In genomic region chr1:93172778-93173177, GRCh38 we compare ENCODE assay signal across 21 cellular contexts. TPM values are rescaled to one million over a fixed set of nuclear protein-coding genes. Genes with fewer than 3 reads are reported as not detected.
DNase-seq lines count a peak whose midpoint lies in the region; ATAC-seq, FAIRE-seq and TF ChIP-seq lines count a peak whose summit lies in the region.
"Had no signal": no experiment of that assay in that cellular context is flagged by ENCODE, and none has a peak within 500 bp of the region (broad histone marks: within the 10 kb centered on the region; RNA-seq: fewer than 3 reads in every experiment).

No MANE protein-coding gene starts in this region.

- no peak for FAIRE-seq in A549 (lab: Jason Lieb, UNC)
- FAIRE-seq: RCC 7860 had no signal

- no peaks in the 10 kb centered on the region for H3K27me3 ChIP-seq in Caco-2 (replicated peaks; ENCODE audit: control insufficient read depth, insufficient read depth, low read length)
- H3K27me3 ChIP-seq: brain microvascular endothelial cell, heart left ventricle had no signal

- TF ChIP-seq RAD21 in A549 (conservative IDR thresholded peaks at IDR 0.05 in 1 of 2, IDR thresholded peaks at IDR 0.05 in 1 of 2), result no peak

- peak overlapping the region; percentile 33 for H3K4me2 ChIP-seq in A549

- TF ChIP-seq EP300 in A549 (IDR thresholded peaks at IDR 0.05), result no peak

- ATAC-seq in A549 (peak in 1 of 2 experiments; percentile 33; a peak in 1 of 6 replicates), T-helper 17 cell (no peak), HG03175 (IDR thresholded peaks at IDR 0.05; ENCODE audit: unreplicated experiment) (no peak), GM21390 (IDR thresholded peaks at IDR 0.05; ENCODE audit: unreplicated experiment) (no peak)
- ATAC-seq: heart left ventricle, right cardiac atrium had no signal

- TF ChIP-seq POLR2A in A549 (IDR thresholded peaks at IDR 0.05; ENCODE audit: low read length), result no peak

- H3K4me1 Mint-ChIP-seq in Caco-2 (ENCODE audit: low read depth, unreplicated experiment) (no peaks in the 10 kb centered on the region), T-helper 17 cell (peaks cover 46% of the 10 kb centered on the region)

- H3K4me3 ChIP-seq in A549 (no peak overlapping the region), Caco-2 (ENCODE audit: low read depth, low read length) (no peak overlapping the region)
- H3K4me3 ChIP-seq: heart left ventricle, thoracic aorta had no signal

- intact Hi-C loops in Caco-2 (cut with micrococcal nuclease; ENCODE audit: unreplicated experiment), result no loop called here

- no peaks in the 10 kb centered on the region for H3K27me3 Mint-ChIP-seq in Caco-2 (ENCODE audit: insufficient read depth, unreplicated experiment)
- H3K27me3 Mint-ChIP-seq in T-helper 17 cell, result no peaks in the 10 kb centered on the region

- no peaks in the 10 kb centered on the region for H3K36me3 ChIP-seq in Caco-2 (ENCODE audit: control insufficient read depth, insufficient read depth, low read length)
- H3K36me3 ChIP-seq: thoracic aorta had no signal

- TF ChIP-seq CTCF in A549 (IDR thresholded peaks at IDR 0.05), result no peak
- no peak for TF ChIP-seq CTCF in Caco-2 (IDR thresholded peaks at IDR 0.05; ENCODE audit: insufficient read depth in 1 of 2, low read depth in 1 of 2, low read length in 1 of 2, severe bottlenecking in 1 of 2, unreplicated experiment in 1 of 2)

- POLR2A ChIA-PET in A549 (lab: Yijun Ruan, JAX), result no interaction called here
- POLR2A ChIA-PET in Caco-2 (lab: Charles Lee), result interaction anchor here (0.5 kb wide), 1 partner anchor 92 kb away, joined by 3 read pairs; no protein-coding TSS in a partner anchor

- no peak overlapping the region; a peak in 1 of 6 replicates for H3K27ac ChIP-seq in A549
- H3K27ac ChIP-seq: brain microvascular endothelial cell, heart left ventricle, thoracic aorta had no signal

- H3K36me3 Mint-ChIP-seq in Caco-2 (ENCODE audit: insufficient read depth, unreplicated experiment) (peaks cover 10% of the 10 kb centered on the region), T-helper 17 cell (ENCODE audit: low read depth) (peaks cover 7% of the 10 kb centered on the region)

- peaks cover 27% of the 10 kb centered on the region for H3K4me1 ChIP-seq in A549
- peaks cover 21% of the 10 kb centered on the region for H3K4me1 ChIP-seq in Caco-2

- CTCF ChIA-PET in A549 (lab: Yijun Ruan, JAX), result no interaction called here
- CTCF ChIA-PET in Caco-2 (lab: Charles Lee), result no interaction called here

- H3K9me3 ChIP-seq in A549 (no peaks in the 10 kb centered on the region), Caco-2 (no peaks in the 10 kb centered on the region), T-helper 17 cell (ENCODE audit: control insufficient read depth, low read length, poor library complexity, severe bottlenecking) (no peaks in the 10 kb centered on the region)
- H3K9me3 ChIP-seq: thoracic aorta had no signal

- H3K27ac Mint-ChIP-seq in Caco-2 (ENCODE audit: unreplicated experiment), result peak overlapping the region; percentile 70
- no peak overlapping the region for H3K27ac Mint-ChIP-seq in T-helper 17 cell
- H3K27ac Mint-ChIP-seq: activated naive CD4-positive, alpha-beta T cell treated with anti-CD3 and anti-CD28 coated beads for 36 hours; HFFc6 had no signal

- H3K4me3 Mint-ChIP-seq in Caco-2 (ENCODE audit: unreplicated experiment), result peak overlapping the region; percentile 61
- peak overlapping the region; percentile 71 for H3K4me3 Mint-ChIP-seq in T-helper 17 cell
- H3K4me3 Mint-ChIP-seq: HFFc6 had no signal

- WGBS in A549 (ENCODE audit: missing lambda C conversion rate), result 8% methylated on average over 1 of the region's 1 CpG

- H3K9me3 Mint-ChIP-seq in Caco-2 (ENCODE audit: unreplicated experiment), result no peaks in the 10 kb centered on the region

- DNase-seq in A549 (ENCODE audit: low read depth in 1 of 2, low spot score in 1 of 2) (no peak), Caco-2 (peak; percentile 37 to 44), T-helper 17 cell (no peak), hepatic stellate cell (ENCODE audit: low spot score) (peak; percentile 16), DMS114 treated with DMSO at 0.1 percent for 48 hours (lab: John Stamatoyannopoulos, UW; ENCODE audit: unreplicated experiment) (no peak)
- DNase-seq in effector CD8-positive, alpha-beta T cell (lab: John Stamatoyannopoulos, UW), result no peak
- DNase-seq: activated CD4-positive, CD25-positive, alpha-beta regulatory T cell; activated naive CD4-positive, alpha-beta T cell treated with anti-CD3 and anti-CD28 coated beads for 36 hours; brain microvascular endothelial cell; DMS53; heart left ventricle; HFFc6; islet precursor cell; NCI-H1048; NCI-H2107; NCI-H82; right cardiac atrium had no signal

- BruUV-seq in Caco-2 (replicated peaks; lab: Mats Ljungman, UMichigan), result no TSS peak

TF ChIP-seq in A549, 52 proteins besides CTCF, POLR2A, EP300 and RAD21 (continues in another document):
- no peak for TF ChIP-seq USF2 (IDR thresholded peaks at IDR 0.05)
- TF ChIP-seq HEYL (CRISPR knock-in tag; IDR thresholded peaks at IDR 0.05), result no peak
- TF ChIP-seq RFX5 (IDR thresholded peaks at IDR 0.05), result no peak
- TF ChIP-seq GATA3 (IDR thresholded peaks at IDR 0.05; ENCODE audit: borderline replicate concordance), result no peak
- TF ChIP-seq KDM1A (IDR thresholded peaks at IDR 0.05; ENCODE audit: low read depth), result no peak
- no peak for TF ChIP-seq ATOH8 (CRISPR knock-in tag; IDR thresholded peaks at IDR 0.05; ENCODE audit: low read depth)
- no peak for TF ChIP-seq ZNF302 (CRISPR knock-in tag; IDR thresholded peaks at IDR 0.05)
- TF ChIP-seq CHD4 (IDR thresholded peaks at IDR 0.05; ENCODE audit: borderline replicate concordance), result no peak
- no peak for TF ChIP-seq E2F6 (IDR thresholded peaks at IDR 0.05; ENCODE audit: borderline replicate concordance, low read depth)
- no peak for TF ChIP-seq BHLHE40 (IDR thresholded peaks at IDR 0.05; ENCODE audit: low read depth, low read length)
- TF ChIP-seq EHF (CRISPR knock-in tag; IDR thresholded peaks at IDR 0.05), result no peak
- no peak for TF ChIP-seq FOSL2 (IDR thresholded peaks at IDR 0.05)
- TF ChIP-seq FOSL2 (CRISPR knock-in tag; IDR thresholded peaks at IDR 0.05), result no peak
- TF ChIP-seq ELK1 (IDR thresholded peaks at IDR 0.05; ENCODE audit: low read depth, low read length), result no peak
- no peak for TF ChIP-seq JUNB (IDR thresholded peaks at IDR 0.05)
- TF ChIP-seq KDM5A (IDR thresholded peaks at IDR 0.05), result no peak
- no peak for TF ChIP-seq HOXB13 (CRISPR knock-in tag; IDR thresholded peaks at IDR 0.05; ENCODE audit: low read depth)

RNA-seq across cellular contexts. Expression of gene TMED5, which starts 7.4 kb away (rescaled TPM):
- 58.0 and 70.7 TPM in 2 replicates for polyA plus RNA-seq in A549 (2011; rRNA removed)
- polyA plus RNA-seq in A549 (2012; cell fraction: cytosol; rRNA removed), result 14.8 and 17.4 TPM in 2 replicates
- 9.2 and 9.3 TPM in 2 replicates for polyA plus RNA-seq in A549 (2012; cell fraction: nucleus; rRNA removed)
- 38.1 to 44.5 TPM (median 40.4 TPM) in 3 replicates for polyA plus RNA-seq in A549 (2017; fragmentation: RNase III; extraction: RNeasy Plus Mini Kit Qiagen cat#74134 plus additional on column Dnase treatment)
- 15.2 and 16.2 TPM in 2 replicates for polyA minus RNA-seq in A549 (2011; rRNA and poly(A)+ RNA removed)
- 50.0 and 52.6 TPM in 2 replicates for total RNA-seq in Caco-2 (2022)
- total RNA-seq in T-helper 17 cell, result 10 to 100 TPM; 47.6 to 55.1 TPM

RNA-seq across cellular contexts. Expression of gene CCDC18, which starts 7.7 kb away (rescaled TPM):
- polyA plus RNA-seq in A549 (2011; rRNA removed), result 4.6 and 9.8 TPM in 2 replicates
- 1.5 and 2.0 TPM in 2 replicates for polyA plus RNA-seq in A549 (2012; cell fraction: cytosol; rRNA removed)
- polyA plus RNA-seq in A549 (2012; cell fraction: nucleus; rRNA removed), result 1.7 and 1.8 TPM in 2 replicates
- 8.5 to 10.3 TPM (median 10.0 TPM) in 3 replicates for polyA plus RNA-seq in A549 (2017; fragmentation: RNase III; extraction: RNeasy Plus Mini Kit Qiagen cat#74134 plus additional on column Dnase treatment)
- 1.6 and 3.1 TPM in 2 replicates for polyA minus RNA-seq in A549 (2011; rRNA and poly(A)+ RNA removed)
- 7.1 and 10.3 TPM in 2 replicates for total RNA-seq in Caco-2 (2022)
- total RNA-seq in T-helper 17 cell, result 10 to 100 TPM in 1 of 2 donors, 1 to 10 TPM in 1; 8.3 to 11.5 TPM

Comparison
In these comparisons a context has a peak if more than half of its experiments do, and no peak if none do; other contexts are left out.
1. DNase-seq: peak in Caco-2 (2 of 2) and hepatic stellate cell (single experiment); none in A549 (0 of 2), T-helper 17 cell (0 of 3), effector CD8-positive, alpha-beta T cell (single experiment) and DMS114 treated with DMSO at 0.1 percent for 48 hours (single experiment).